In the genomic region with DNA sequence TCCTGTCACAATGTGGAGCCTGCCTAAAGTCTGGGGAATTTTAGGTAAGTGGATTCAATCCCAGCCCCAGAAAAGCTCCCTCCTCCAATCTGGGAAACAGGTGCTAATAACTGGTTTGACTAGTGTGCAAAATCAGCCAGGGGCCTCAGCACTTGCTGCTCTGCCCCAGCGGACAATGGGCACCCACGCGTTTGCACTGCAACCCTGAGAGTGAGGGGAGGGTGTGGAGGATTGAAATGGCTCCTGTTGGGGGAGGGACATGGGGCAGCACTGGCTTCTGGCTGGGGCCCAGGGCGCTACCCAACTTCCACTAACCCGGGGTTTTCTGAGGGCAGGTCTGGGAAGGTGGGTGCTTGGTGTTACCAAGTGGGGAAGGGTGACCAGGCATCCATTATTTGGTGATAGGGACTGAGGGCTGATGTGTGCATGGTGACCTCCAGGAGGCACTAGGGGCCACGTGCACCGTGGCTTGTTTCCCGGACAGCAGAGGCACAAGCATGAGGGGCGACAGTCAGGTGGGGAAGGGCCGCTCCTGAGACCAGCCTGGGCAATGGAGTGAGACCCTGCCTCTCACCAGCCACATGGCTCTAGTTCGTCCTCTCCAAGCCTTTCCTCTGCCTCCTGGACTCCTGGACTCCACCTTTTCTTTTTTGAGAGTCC, we compare ENCODE assay signal across 18 cellular contexts. TPM values are rescaled to one million over a fixed set of nuclear protein-coding genes. Genes with fewer than 3 reads are reported as not detected.
DNase-seq lines count a peak whose midpoint lies in the region; ATAC-seq and TF ChIP-seq lines count a peak whose summit lies in the region.
"Had no signal": no experiment of that assay in that cellular context is flagged by ENCODE, and none has a peak within 500 bp of the region (broad histone marks: within the 10 kb centered on the region; RNA-seq: fewer than 3 reads in every experiment).

No MANE protein-coding gene starts in this region.

- intact Hi-C loops in head of caudate nucleus (cut with DNase I) = no loop called here

- DNase-seq in H7 (peak; percentile 76), WERI-Rb-1 (no peak), iPS DF 6.9 (ENCODE audit: low read depth, low spot score) (peak; percentile 18), retinal pigment epithelial cell (ENCODE audit: low read depth) (no peak), GM03348 (ENCODE audit: low spot score) (no peak), head of caudate nucleus (no peak)
- DNase-seq: CD8-positive, alpha-beta T cell; DMS79 treated with DMSO at 0.1 percent for 48 hours; GDM1; HCEC 1CT; NCI-H146; NCI-H2107; NCI-H345; NCI-H69; NK-92 treated with Interleukin-12 subunit alpha and Interleukin-12 subunit beta, amount 100 ng/mL, for 24 hours; OCI-M1; RPMI8226 had no signal

- no peak overlapping the region for H3K4me3 ChIP-seq in H7 (ENCODE audit: insufficient read depth, low read depth, low read length)
- H3K4me3 ChIP-seq in WERI-Rb-1 (ENCODE audit: low read depth, low read length) = no peak overlapping the region
- no peak overlapping the region for H3K4me3 ChIP-seq in iPS DF 6.9 (ENCODE audit: low read length)
- H3K4me3 ChIP-seq in retinal pigment epithelial cell (ENCODE audit: low read length) = no peak overlapping the region

- H3K27me3 ChIP-seq in H7 (ENCODE audit: control insufficient read depth, insufficient read depth, low read length) (peaks cover 17% of the 10 kb centered on the region; the same call in 1 of the 2 replicates), WERI-Rb-1 (ENCODE audit: insufficient read depth, low read depth, severe bottlenecking) (no peaks in the 10 kb centered on the region), iPS DF 6.9 (ENCODE audit: control insufficient read depth, insufficient read depth, low read length) (no peaks in the 10 kb centered on the region)

- H3K36me3 ChIP-seq in H7 (replicated peaks; ENCODE audit: control insufficient read depth, insufficient read depth, low read length) (no peaks in the 10 kb centered on the region), WERI-Rb-1 (no peaks in the 10 kb centered on the region), iPS DF 6.9 (ENCODE audit: control insufficient read depth, insufficient read depth, low read length) (no peaks in the 10 kb centered on the region)

- TF ChIP-seq CTCF in WERI-Rb-1 (IDR thresholded peaks at IDR 0.05; ENCODE audit: low read depth, low read length) (peak; percentile 50), retinal pigment epithelial cell (conservative IDR thresholded peaks at IDR 0.05; ENCODE audit: low read depth, low read length) (peak; percentile 17)

- WGBS in iPS DF 6.9 (ENCODE audit: insufficient coverage, insufficient read length) = no CpG with 5 or more reads among the region's 11 CpGs

- H3K4me1 ChIP-seq in iPS DF 6.9 (ENCODE audit: control insufficient read depth, insufficient read depth, low read length) = no peaks in the 10 kb centered on the region

- H3K27ac ChIP-seq in WERI-Rb-1 (no peak overlapping the region), iPS DF 6.9 (ENCODE audit: low read length) (no peak overlapping the region)

- ATAC-seq in GM19351 (IDR thresholded peaks at IDR 0.05; ENCODE audit: unreplicated experiment) = no peak
- ATAC-seq: CD8-positive, alpha-beta T cell had no signal

- H3K9me3 ChIP-seq in WERI-Rb-1 (ENCODE audit: severe bottlenecking) (peaks cover 3% of the 10 kb centered on the region), iPS DF 6.9 (ENCODE audit: control insufficient read depth, insufficient read depth, low read length) (no peaks in the 10 kb centered on the region)

RNA-seq across cellular contexts. Expression of a gene that starts 4.3 kb away (rescaled TPM):
- total RNA-seq in H7 (2014; rRNA removed; shearing (Covaris generic)) = 2.2 and 4.0 TPM in 2 replicates
- total RNA-seq: CD8-positive, alpha-beta T cell had no signal

RNA-seq across cellular contexts. Expression of a gene that starts 27.5 kb away (rescaled TPM):
- 10.7 and 15.0 TPM in 2 replicates for total RNA-seq in H7 (2014; rRNA removed; shearing (Covaris generic))
- total RNA-seq: CD8-positive, alpha-beta T cell had no signal

RNA-seq across cellular contexts. Expression of a gene that starts 33.8 kb away (rescaled TPM):
- total RNA-seq in H7 (2014; rRNA removed; shearing (Covaris generic)) = 6.3 and 9.8 TPM in 2 replicates
- total RNA-seq: CD8-positive, alpha-beta T cell had no signal

RNA-seq across cellular contexts. Expression of a gene that starts 59.1 kb away (rescaled TPM):
- 47.6 and 52.0 TPM in 2 replicates for total RNA-seq in H7 (2014; rRNA removed; shearing (Covaris generic))

Comparison
In these comparisons a context has a peak if more than half of its experiments do, and no peak if none do; other contexts are left out.
1. DNase-seq: peak in H7 (single experiment) and iPS DF 6.9 (single experiment); none in WERI-Rb-1 (single experiment), retinal pigment epithelial cell (single experiment), GM03348 (single experiment) and head of caudate nucleus (0 of 42).